In the genomic region with DNA sequence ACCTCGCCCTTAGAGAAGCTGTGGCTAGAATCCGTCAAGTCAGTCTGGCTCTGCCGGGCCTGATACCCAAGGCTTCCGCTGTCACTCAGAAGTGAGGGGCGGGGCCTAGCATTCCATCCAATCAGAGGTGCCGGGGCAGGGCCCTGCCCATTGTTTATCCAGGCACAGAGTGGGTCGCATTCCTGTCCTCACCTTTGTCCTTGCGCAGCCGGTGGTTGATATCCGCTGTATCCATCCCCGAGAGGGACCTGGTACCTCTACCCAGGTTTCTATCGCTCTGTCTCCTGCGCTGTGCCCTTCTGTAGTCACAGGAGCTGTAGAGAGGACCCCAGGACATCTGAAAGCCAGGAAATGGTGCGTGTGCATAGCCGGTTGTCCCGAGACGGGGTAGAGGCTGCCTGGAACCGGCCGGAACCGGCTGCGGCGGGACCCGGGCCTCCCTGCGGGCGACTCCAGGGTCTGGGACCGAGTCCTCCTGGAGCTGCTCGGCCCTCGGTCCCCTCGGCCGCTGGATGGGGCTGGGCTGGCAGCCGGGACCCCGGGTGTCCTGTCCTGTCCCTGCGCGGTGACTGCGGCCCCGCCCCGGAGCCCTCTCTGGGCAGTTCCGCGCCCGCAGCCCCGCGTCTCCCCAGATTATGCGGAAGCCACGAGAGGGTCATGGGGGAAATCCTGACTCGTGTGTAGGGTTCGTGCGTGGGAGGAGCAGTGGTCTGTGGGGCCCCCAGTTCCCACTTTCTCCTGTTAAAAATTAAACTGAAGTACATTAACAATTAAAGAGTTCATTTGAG, we compare ENCODE assay signal across 8 cellular contexts.
DNase-seq lines count a peak whose midpoint lies in the region; ATAC-seq and FAIRE-seq lines count a peak whose summit lies in the region.

A gene (plus strand): TSS at position 183 of the 788 bp plus-strand sequence. CDS start 169 bp downstream, at position 352.

- peak; percentile 18 for FAIRE-seq in colon (lab: Jason Lieb, UNC)

- DNase-seq in NCI-H510A treated with DMSO at 0.1 percent for 48 hours (lab: John Stamatoyannopoulos, UW) (peak; percentile 81), KBM-7 (no peak)
- DNase-seq in activated CD4-positive, alpha-beta T cell treated with anti-CD3 and anti-CD28 coated beads for 48 hours, result peak; percentile 93
- DNase-seq in stimulated activated CD4-positive, alpha-beta T cell treated with anti-CD3 and anti-CD28 coated beads, Interleukin-1b, Interleukin-23, amount 100 ng/mL, for 1 hour (ENCODE audit: low read depth in 2 of 2), result peak; percentile 75 to 76

- no peaks in the 10 kb centered on the region for H3K27me3 ChIP-seq in layer of hippocampus (ENCODE audit: control insufficient read depth, insufficient read depth, low read length)

- peak within 1 kb of the TSS; percentile 99 for H3K27ac ChIP-seq in layer of hippocampus (ENCODE audit: low read depth, low read length)

- in situ Hi-C loops in KBM-7 (cut with MboI; ENCODE audit: low pct_unique_long_range_greater_than_20kb, low sequenced_read_pairs), result no loop called here

- ATAC-seq in GM18508 (IDR thresholded peaks at IDR 0.05; ENCODE audit: insufficient read depth, unreplicated experiment), result peak; percentile 60
- peak; percentile 69 for ATAC-seq in HG03039 (IDR thresholded peaks at IDR 0.05; ENCODE audit: unreplicated experiment)
